ENCODE assay signal across 8 cellular contexts in the genomic region with DNA sequence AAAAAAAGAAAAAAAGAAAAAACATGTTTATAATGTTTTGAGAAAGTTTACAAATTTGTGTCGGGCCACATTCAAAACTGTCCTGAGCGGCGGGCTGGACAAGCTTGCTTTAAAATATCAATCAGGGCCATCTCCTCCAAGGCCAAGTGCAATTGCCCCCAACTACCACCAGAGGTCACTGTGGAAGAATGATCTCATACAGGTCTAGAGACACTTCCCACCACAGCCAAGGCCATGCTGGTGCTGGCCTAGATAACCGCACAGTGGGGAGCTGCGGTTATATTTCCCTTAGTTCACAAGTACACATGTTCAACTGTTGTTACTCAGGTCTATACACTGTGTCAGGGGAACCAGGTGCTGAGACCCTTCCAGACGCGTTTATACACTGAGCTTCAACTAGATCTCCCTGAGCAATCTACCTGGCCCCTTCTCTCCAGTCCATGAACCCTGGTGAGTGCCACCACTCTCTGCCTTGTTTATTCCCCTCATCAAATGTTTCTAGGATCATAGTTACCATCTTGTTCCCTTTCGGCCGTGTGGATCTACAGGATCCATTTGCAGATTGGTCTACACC.
DNase-seq lines count a peak whose midpoint lies in the region; ATAC-seq and TF ChIP-seq lines count a peak whose summit lies in the region.

No MANE protein-coding gene starts in this region.

- intact Hi-C loops in dorsolateral prefrontal cortex (cut with DNase I): no loop called here

- 61% methylated on average over 9 of the region's 9 CpGs for WGBS in mesenchymal stem cell

- H4K8ac ChIP-seq in mesenchymal stem cell (ENCODE audit: low read length): no peak overlapping the region

- no peak overlapping the region for H2BK5ac ChIP-seq in mesenchymal stem cell (ENCODE audit: low read depth, low read length, poor library complexity, severe bottlenecking)

- no peaks in the 10 kb centered on the region for H3K79me1 ChIP-seq in mesenchymal stem cell (replicated peaks; ENCODE audit: low read length, poor library complexity, severe bottlenecking)

- H3K27me3 ChIP-seq in dorsolateral prefrontal cortex (peaks cover 0 to 12% (median 0%) of the 10 kb centered on the region in 45 donors), mesenchymal stem cell (ENCODE audit: control insufficient read depth in 1 of 2, insufficient read depth in 1 of 2, low read length in 2 of 2) (peaks cover 0 to 16% of the 10 kb centered on the region in 2 experiments)

- peak; percentile 29 to 32 for DNase-seq in NCI-H524 (lab: John Stamatoyannopoulos, UW)
- DNase-seq in NCI-H524 treated with DMSO at 0.1 percent for 48 hours (lab: John Stamatoyannopoulos, UW): no peak
- peak; percentile 21 for DNase-seq in NCI-H146 (lab: John Stamatoyannopoulos, UW)
- DNase-seq in activated CD4-positive, alpha-beta T cell treated with anti-CD3 and anti-CD28 coated beads for 4 hours: peak; percentile 16 to 35
- DNase-seq in dorsolateral prefrontal cortex: peak in 8 of 10 donors; percentile 30 to 74 (median 58)
- DNase-seq in mesenchymal stem cell: peak; percentile 48
- peak; percentile 35 to 75 for DNase-seq in stimulated activated effector memory CD8-positive, alpha-beta T cell treated with anti-CD3 and anti-CD28 coated beads, Interleukin-12 subunit alpha, Interleukin-12 subunit beta, amount 100 ng/mL, for 72 hours (ENCODE audit: low spot score in 2 of 2)

- H2BK120ac ChIP-seq in mesenchymal stem cell (ENCODE audit: low read depth, low read length): no peak overlapping the region

- ATAC-seq in stimulated activated effector memory CD8-positive, alpha-beta T cell treated with anti-CD3 and anti-CD28 coated beads, Interleukin-12 subunit alpha, Interleukin-12 subunit beta, amount 100 ng/mL, for 72 hours: peak; percentile 78
- ATAC-seq in HG02678 (IDR thresholded peaks at IDR 0.05; ENCODE audit: unreplicated experiment): no peak

- no peak overlapping the region for H3K4ac ChIP-seq in mesenchymal stem cell (ENCODE audit: low read depth in 1 of 2, low read length in 2 of 2)

- no peaks in the 10 kb centered on the region for H3K36me3 Mint-ChIP-seq in stimulated activated effector memory CD8-positive, alpha-beta T cell treated with anti-CD3 and anti-CD28 coated beads, Interleukin-12 subunit alpha, Interleukin-12 subunit beta, amount 100 ng/mL, for 72 hours

- no peak overlapping the region for H2AK5ac ChIP-seq in mesenchymal stem cell (ENCODE audit: low read length, severe bottlenecking)

- H3K4me2 ChIP-seq in mesenchymal stem cell (ENCODE audit: low read length, poor library complexity, severe bottlenecking): no peak overlapping the region

- H3K4me3 ChIP-seq in dorsolateral prefrontal cortex (no peak overlapping the region), mesenchymal stem cell (ENCODE audit: insufficient read depth in 1 of 2, low read depth in 1 of 2, low read length in 2 of 2) (no peak overlapping the region)

- H4K91ac ChIP-seq in mesenchymal stem cell (ENCODE audit: low read length): no peak overlapping the region

- H2BK12ac ChIP-seq in mesenchymal stem cell (ENCODE audit: low read length in 2 of 2): no peak overlapping the region

- H3K27ac ChIP-seq in dorsolateral prefrontal cortex (no peak overlapping the region), mesenchymal stem cell (ENCODE audit: low read length, poor library complexity, severe bottlenecking) (no peak overlapping the region)

- H2BK15ac ChIP-seq in mesenchymal stem cell (ENCODE audit: low read depth, poor library complexity, severe bottlenecking): no peak overlapping the region

- no peaks in the 10 kb centered on the region for H3K9me3 Mint-ChIP-seq in stimulated activated effector memory CD8-positive, alpha-beta T cell treated with anti-CD3 and anti-CD28 coated beads, Interleukin-12 subunit alpha, Interleukin-12 subunit beta, amount 100 ng/mL, for 72 hours

- peak; percentile 53 to 88 (median 76) for TF ChIP-seq CTCF in dorsolateral prefrontal cortex (IDR thresholded peaks at IDR 0.05 in 54 of 56, conservative IDR thresholded peaks at IDR 0.05 in 2 of 56; ENCODE audit: low read depth in 1 of 56, partially characterized antibody in 56 of 56)

- no peak overlapping the region for H3K18ac ChIP-seq in mesenchymal stem cell (ENCODE audit: low read depth in 1 of 2, low read length in 2 of 2)

- no peak overlapping the region for H3K27ac Mint-ChIP-seq in stimulated activated effector memory CD8-positive, alpha-beta T cell treated with anti-CD3 and anti-CD28 coated beads, Interleukin-12 subunit alpha, Interleukin-12 subunit beta, amount 100 ng/mL, for 72 hours

- no peaks in the 10 kb centered on the region for H3K4me1 ChIP-seq in mesenchymal stem cell (ENCODE audit: control insufficient read depth, insufficient read depth, low read depth, low read length)

- no peak overlapping the region for H3K9ac ChIP-seq in mesenchymal stem cell (ENCODE audit: low read length)

- H3K9me3 ChIP-seq in mesenchymal stem cell (ENCODE audit: control insufficient read depth, low read length): no peaks in the 10 kb centered on the region

- H3K4me3 Mint-ChIP-seq in stimulated activated effector memory CD8-positive, alpha-beta T cell treated with anti-CD3 and anti-CD28 coated beads, Interleukin-12 subunit alpha, Interleukin-12 subunit beta, amount 100 ng/mL, for 72 hours: no peak overlapping the region

- no peak overlapping the region for H3K14ac ChIP-seq in mesenchymal stem cell (ENCODE audit: low read length in 2 of 2)

- no peaks in the 10 kb centered on the region for H3K4me1 Mint-ChIP-seq in stimulated activated effector memory CD8-positive, alpha-beta T cell treated with anti-CD3 and anti-CD28 coated beads, Interleukin-12 subunit alpha, Interleukin-12 subunit beta, amount 100 ng/mL, for 72 hours

- no peak overlapping the region for H2AFZ ChIP-seq in mesenchymal stem cell (ENCODE audit: low read depth, low read length)

- H3K36me3 ChIP-seq in mesenchymal stem cell (ENCODE audit: control insufficient read depth in 1 of 2, insufficient read depth in 2 of 2, low read depth in 1 of 2, low read length in 2 of 2): no peaks in the 10 kb centered on the region

- H3K23ac ChIP-seq in mesenchymal stem cell (ENCODE audit: low read length in 2 of 2): no peak overlapping the region
